ENCODE assay signal across 20 cellular contexts in genomic region chr6:16324184-16324583, GRCh38.
DNase-seq lines count a peak whose midpoint lies in the region; ATAC-seq, FAIRE-seq and TF ChIP-seq lines count a peak whose summit lies in the region.
"Had no signal": no experiment of that assay in that cellular context is flagged by ENCODE, and none has a peak within 500 bp of the region (broad histone marks: within the 10 kb centered on the region; RNA-seq: fewer than 3 reads in every experiment).

No MANE protein-coding gene starts in this region.

- no peaks in the 10 kb centered on the region for H3K9me3 ChIP-seq in CD4-positive, alpha-beta memory T cell (ENCODE audit: control insufficient read depth in 1 of 2, low read length in 2 of 2)
- no peaks in the 10 kb centered on the region for H3K9me3 ChIP-seq in breast epithelium
- H3K9me3 ChIP-seq: heart right ventricle, MG63, vagina had no signal

- intact Hi-C loops in CD4-positive, alpha-beta memory T cell (cut with micrococcal nuclease) = loop anchor here (5.0 to 10.0 kb wide), 2 partner anchors 158 to 189 kb away; no protein-coding TSS in a partner anchor
- intact Hi-C loops in breast epithelium (cut with DNase I; ENCODE audit: low total_unique reads) = no loop called here

- H3K4me3 ChIP-seq in CD4-positive, alpha-beta memory T cell (ENCODE audit: low read length in 2 of 2) = no peak overlapping the region
- no peak overlapping the region for H3K4me3 ChIP-seq in breast epithelium
- H3K4me3 ChIP-seq: BLaER1 treated with 17β-estradiol and CSF1 and Interleukin-3, amounts not matched to agents 10 nM and 100 nM; heart right ventricle; MG63; skin epidermis; vagina had no signal

- TF ChIP-seq CTCF in brain (conservative IDR thresholded peaks at IDR 0.05) (no peak), nephron (IDR thresholded peaks at IDR 0.05; ENCODE audit: unreplicated experiment in 3 of 3) (no peak), breast epithelium (IDR thresholded peaks at IDR 0.05) (no peak)

- peaks cover 66% of the 10 kb centered on the region for H3K4me1 ChIP-seq in CD4-positive, alpha-beta memory T cell (ENCODE audit: insufficient read depth, low read length)
- H3K4me1 ChIP-seq in breast epithelium = peaks cover 4 to 12% of the 10 kb centered on the region in 2 donors

- H3K27ac Mint-ChIP-seq in CD4-positive, alpha-beta memory T cell = peak overlapping the region; percentile 74 to 98 (median 92)
- H3K27ac Mint-ChIP-seq in T-cell (peak overlapping the region; percentile 55 to 83), brain (peak overlapping the region in 3 of 5 experiments; percentile 52 to 83 (median 75)), nephron (peak overlapping the region in 2 of 3 experiments; percentile 14 to 47)

- no peak for TF ChIP-seq POLR2A in GM12891 (IDR thresholded peaks at IDR 0.05; ENCODE audit: low read depth, low read length)
- TF ChIP-seq POLR2A in breast epithelium (IDR thresholded peaks at IDR 0.05) = no peak

- no peak for FAIRE-seq in GM12891 (lab: Jason Lieb, UNC)

- peaks cover 14% of the 10 kb centered on the region for H3K36me3 ChIP-seq in CD4-positive, alpha-beta memory T cell (ENCODE audit: insufficient read depth, low read length)
- H3K36me3 ChIP-seq in breast epithelium = no peaks in the 10 kb centered on the region
- H3K36me3 ChIP-seq: MG63 had no signal

- H3K27me3 ChIP-seq in CD4-positive, alpha-beta memory T cell (ENCODE audit: insufficient read depth, low read length) = no peaks in the 10 kb centered on the region
- H3K27me3 ChIP-seq in breast epithelium = no peaks in the 10 kb centered on the region
- H3K27me3 ChIP-seq: BLaER1 treated with 17β-estradiol and CSF1 and Interleukin-3, amounts not matched to agents 10 nM and 100 nM; heart right ventricle; MG63; vagina had no signal

- H3K36me3 Mint-ChIP-seq in CD4-positive, alpha-beta memory T cell = peaks cover 16 to 35% of the 10 kb centered on the region in 2 donors
- H3K36me3 Mint-ChIP-seq in T-cell = peaks cover 24% of the 10 kb centered on the region
- peaks cover 28% of the 10 kb centered on the region for H3K36me3 Mint-ChIP-seq in brain
- H3K36me3 Mint-ChIP-seq in nephron (ENCODE audit: low read depth) = peaks cover 32% of the 10 kb centered on the region

- H3K27me3 Mint-ChIP-seq in CD4-positive, alpha-beta memory T cell = no peaks in the 10 kb centered on the region
- H3K27me3 Mint-ChIP-seq in T-cell = no peaks in the 10 kb centered on the region
- H3K27me3 Mint-ChIP-seq in brain = no peaks in the 10 kb centered on the region
- H3K27me3 Mint-ChIP-seq in nephron (ENCODE audit: low read depth) = peaks cover 4% of the 10 kb centered on the region
- H3K27me3 Mint-ChIP-seq: activated CD4-positive, alpha-beta T cell treated with anti-CD3 and anti-CD28 coated beads, Interleukin-2, amount 10 ng/mL, durations not matched to agents 7 days and 5 days had no signal

- H3K4me1 Mint-ChIP-seq in CD4-positive, alpha-beta memory T cell = peaks cover 40 to 80% (median 57%) of the 10 kb centered on the region in 4 donors
- H3K4me1 Mint-ChIP-seq in T-cell (peaks cover 55 to 64% (median 60%) of the 10 kb centered on the region in 3 donors), brain (peaks cover 75% of the 10 kb centered on the region), nephron (peaks cover 44% of the 10 kb centered on the region)

- no peak overlapping the region for H3K4me3 Mint-ChIP-seq in CD4-positive, alpha-beta memory T cell
- H3K4me3 Mint-ChIP-seq in T-cell = no peak overlapping the region
- H3K4me3 Mint-ChIP-seq in brain = no peak overlapping the region
- no peak overlapping the region for H3K4me3 Mint-ChIP-seq in nephron
- H3K4me3 Mint-ChIP-seq: activated CD4-positive, alpha-beta T cell treated with anti-CD3 and anti-CD28 coated beads, Interleukin-2, amount 10 ng/mL, durations not matched to agents 7 days and 5 days; activated naive CD4-positive, alpha-beta T cell treated with anti-CD3 and anti-CD28 coated beads for 36 hours; HFFc6 had no signal

- no peak for ATAC-seq in T-cell (replicated peaks in 1 of 4)
- ATAC-seq: heart right ventricle, left cardiac atrium had no signal

- DNase-seq in CD4-positive, alpha-beta memory T cell = no peak
- DNase-seq in T-cell (no peak), GM12891 (ENCODE audit: insufficient read length, low spot score) (no peak), breast epithelium (ENCODE audit: low spot score in 2 of 2) (no peak)
- no peak for DNase-seq in activated naive CD4-positive, alpha-beta T cell treated with anti-CD3 and anti-CD28 coated beads, Interleukin-2, amount 50 U/mL, for 16 hours
- DNase-seq in stimulated activated CD4-positive, alpha-beta T cell treated with anti-CD3 and anti-CD28 coated beads, Interleukin-4, amount 100 ng/mL, for 24 hours = no peak
- DNase-seq: activated CD4-positive, alpha-beta T cell treated with anti-CD3 and anti-CD28 coated beads, Interleukin-2, amount 10 ng/mL, durations not matched to agents 7 days and 5 days; heart right ventricle; HFFc6; left cardiac atrium; MG63; RPMI8226; stimulated activated CD4-positive, alpha-beta T cell treated with anti-CD3 and anti-CD28 coated beads, Interleukin-1b, Interleukin-23, amount 100 ng/mL, for 48 hours had no signal

- no peaks in the 10 kb centered on the region for H3K9me3 Mint-ChIP-seq in CD4-positive, alpha-beta memory T cell
- no peaks in the 10 kb centered on the region for H3K9me3 Mint-ChIP-seq in T-cell
- H3K9me3 Mint-ChIP-seq in brain = peaks cover 0 to 3% (median 0%) of the 10 kb centered on the region in 5 experiments
- H3K9me3 Mint-ChIP-seq in nephron = no peaks in the 10 kb centered on the region
- H3K9me3 Mint-ChIP-seq: activated naive CD4-positive, alpha-beta T cell treated with anti-CD3 and anti-CD28 coated beads for 36 hours; HFFc6 had no signal

- no peak overlapping the region for H3K27ac ChIP-seq in CD4-positive, alpha-beta memory T cell (ENCODE audit: low read depth, low read length)
- H3K27ac ChIP-seq in breast epithelium = no peak overlapping the region
- H3K27ac ChIP-seq: VCaP had no signal

- POLR2A ChIA-PET in CD4-positive, alpha-beta memory T cell (lab: Charles Lee; ENCODE audit: partially characterized antibody) = no interaction called here
- POLR2A ChIA-PET in T-cell (lab: Charles Lee) = interaction anchor here in 1 of 2 donors (0.7 to 0.9 kb wide), 2 partner anchors 12 to 398 kb away, joined by 6 to 10 read pairs; no protein-coding TSS in a partner anchor

- CTCF ChIA-PET in CD4-positive, alpha-beta memory T cell (lab: Charles Lee; ENCODE audit: partially characterized antibody) = interaction anchor here (0.9 to 10.0 kb wide), 8 partner anchors 8 to 499 kb away, joined by 3 to 150 read pairs (median 4); no protein-coding TSS in a partner anchor
- CTCF ChIA-PET in T-cell (lab: Charles Lee) = interaction anchor here (0.5 to 2.8 kb wide), 4 partner anchors 9 to 17 kb away, joined by 3 to 27 read pairs (median 4); no protein-coding TSS in a partner anchor

TF ChIP-seq in GM12891, 5 proteins besides CTCF, POLR2A, EP300 and RAD21:
- no peak for TF ChIP-seq SPI1 (IDR thresholded peaks at IDR 0.05; ENCODE audit: low read depth, low read length)
- TF ChIP-seq TAF1 (IDR thresholded peaks at IDR 0.05; ENCODE audit: low read depth, low read length) = no peak
- no peak for TF ChIP-seq POU2F2 (IDR thresholded peaks at IDR 0.05; ENCODE audit: low read depth, low read length)
- TF ChIP-seq PAX5 (IDR thresholded peaks at IDR 0.05; ENCODE audit: insufficient read depth, low read length, severe bottlenecking) = no peak
- TF ChIP-seq POLR2AphosphoS5 (IDR thresholded peaks at IDR 0.05; ENCODE audit: low read depth, low read length) = no peak
TF ChIP-seq in GM12891: peak in this region for 0.

Comparison
In these comparisons a context has a peak if more than half of its experiments do, and no peak if none do; other contexts are left out.
1. H3K27ac Mint-ChIP-seq: peak in every context shown above with its lines; median percentile 92 in CD4-positive, alpha-beta memory T cell; 75 in brain; 69 in T-cell; 30 in nephron.